Comparison of ENCODE assay signal across 9 cellular contexts in genomic region chr3:38347421-38348200, GRCh38. TPM values are rescaled to one million over a fixed set of nuclear protein-coding genes. Genes with fewer than 3 reads are reported as not detected.
DNase-seq lines count a peak whose midpoint lies in the region; ATAC-seq and TF ChIP-seq lines count a peak whose summit lies in the region.
"Had no signal": no experiment of that assay in that cellular context is flagged by ENCODE, and none has a peak within 500 bp of the region (broad histone marks: within the 10 kb centered on the region; RNA-seq: fewer than 3 reads in every experiment).

No MANE protein-coding gene starts in this region.

- peaks cover 2% of the 10 kb centered on the region for H3K36me3 Mint-ChIP-seq in progenitor cell of endocrine pancreas (ENCODE audit: insufficient read depth)

- H3K27me3 ChIP-seq in esophagus (ENCODE audit: control insufficient read depth in 1 of 2, insufficient read depth in 2 of 2, low read length in 2 of 2) = no peaks in the 10 kb centered on the region

- H3K79me2 ChIP-seq in OCI-LY7 (ENCODE audit: insufficient read depth, low read depth, low read length) = no peaks in the 10 kb centered on the region

- POLR2A ChIA-PET in OCI-LY7 (lab: Charles Lee) = no interaction called here

- H3K9me3 ChIP-seq in ES-I3 (ENCODE audit: control insufficient read depth, insufficient read depth, low read length) (no peaks in the 10 kb centered on the region), OCI-LY7 (ENCODE audit: low read length) (no peaks in the 10 kb centered on the region), esophagus (ENCODE audit: control insufficient read depth in 2 of 2, insufficient read depth in 1 of 2, low read depth in 1 of 2, low read length in 1 of 2) (no peaks in the 10 kb centered on the region)

- WGBS in esophagus, 2 donors = 69 to 84% methylated on average over 19 of the region's 19 CpGs

- H3K36me3 ChIP-seq in ES-I3 (ENCODE audit: insufficient read depth, low read length) (no peaks in the 10 kb centered on the region), OCI-LY7 (ENCODE audit: insufficient read depth, low read length) (peaks cover 10% of the 10 kb centered on the region), esophagus (ENCODE audit: control insufficient read depth in 2 of 2, insufficient read depth in 2 of 2, low read length in 1 of 2) (no peaks in the 10 kb centered on the region)

- H3K4me1 ChIP-seq in ES-I3 (ENCODE audit: insufficient read depth, low read length) (no peaks in the 10 kb centered on the region), OCI-LY7 (ENCODE audit: insufficient read depth, low read length, poor library complexity, severe bottlenecking) (peaks cover 10% of the 10 kb centered on the region), esophagus (ENCODE audit: control insufficient read depth in 2 of 2, insufficient read depth in 2 of 2, low read length in 1 of 2) (peaks cover 0 to 2% of the 10 kb centered on the region in 2 donors)

- ATAC-seq in HG02610 (IDR thresholded peaks at IDR 0.05; ENCODE audit: unreplicated experiment) (no peak), HG03280 (IDR thresholded peaks at IDR 0.05; ENCODE audit: unreplicated experiment) (no peak)

- CTCF ChIA-PET in OCI-LY7 (lab: Charles Lee; ENCODE audit: unreplicated experiment) = no interaction called here

- H3K27ac ChIP-seq in OCI-LY7 (ENCODE audit: low read depth, low read length, poor library complexity, severe bottlenecking) (no peak overlapping the region), esophagus (ENCODE audit: low read depth in 2 of 2, low read length in 1 of 2) (no peak overlapping the region)

- BruUV-seq in OCI-LY7 (replicated peaks; lab: Mats Ljungman, UMichigan) = no TSS peak

- TF ChIP-seq CTCF in OCI-LY7 (conservative IDR thresholded peaks at IDR 0.05; ENCODE audit: low read length) = no peak
- TF ChIP-seq CTCF in progenitor cell of endocrine pancreas (IDR thresholded peaks at IDR 0.05; ENCODE audit: unreplicated experiment) = no peak

- peaks cover 4% of the 10 kb centered on the region for H3K4me1 Mint-ChIP-seq in progenitor cell of endocrine pancreas (ENCODE audit: low read depth)

- intact Hi-C loops in OCI-LY7 (cut with micrococcal nuclease; ENCODE audit: unreplicated experiment) = loop anchor here (5.0 kb wide), 1 partner anchor 230 kb away; no protein-coding TSS in a partner anchor

- no peaks in the 10 kb centered on the region for H4K20me1 ChIP-seq in OCI-LY7 (ENCODE audit: insufficient read depth, low read length)

- peaks cover 3% of the 10 kb centered on the region for H3K9me3 Mint-ChIP-seq in progenitor cell of endocrine pancreas (ENCODE audit: low read depth)

- peak overlapping the region; percentile 53 for H3K27ac Mint-ChIP-seq in progenitor cell of endocrine pancreas

- no peak overlapping the region for H3K4me3 Mint-ChIP-seq in progenitor cell of endocrine pancreas (ENCODE audit: low read depth)

- peak overlapping the region; percentile 73; the same call in 1 of the 2 replicates for H3K9ac ChIP-seq in ES-I3 (ENCODE audit: low read depth, low read length)

- H3K4me3 ChIP-seq in OCI-LY7 (ENCODE audit: low read depth, low read length, poor library complexity, severe bottlenecking) (peak overlapping the region; percentile 70), esophagus (ENCODE audit: low read depth in 1 of 2, low read length in 2 of 2) (peak overlapping the region; percentile 61 to 66)

- H2AFZ ChIP-seq in OCI-LY7 (ENCODE audit: low read length) = peak overlapping the region; percentile 90

- H3K9me2 ChIP-seq in OCI-LY7 (ENCODE audit: insufficient read depth, low read length) = no peaks in the 10 kb centered on the region

- peak overlapping the region; percentile 96 for H3K4me2 ChIP-seq in OCI-LY7 (ENCODE audit: low read length)

- DNase-seq in OCI-LY7 (ENCODE audit: low spot score) = no peak
- DNase-seq in progenitor cell of endocrine pancreas (ENCODE audit: low spot score, unreplicated experiment) = no peak
- DNase-seq in GM19238 (ENCODE audit: insufficient read length, low spot score) = no peak
- no peak for DNase-seq in NCI-H524 (lab: John Stamatoyannopoulos, UW)
- DNase-seq: effector CD8-positive, alpha-beta T cell had no signal

- no peaks in the 10 kb centered on the region for H3K27me3 Mint-ChIP-seq in progenitor cell of endocrine pancreas

RNA-seq across cellular contexts. Expression of gene XYLB, which starts 1.0 kb away (rescaled TPM):
- 7.0 and 7.2 TPM in 2 replicates for total RNA-seq in OCI-LY7 (2014; rRNA removed; shearing (Covaris generic))
- total RNA-seq in OCI-LY7 (2022) (5.3 and 6.7 TPM in 2 replicates), progenitor cell of endocrine pancreas (4.0 and 7.0 TPM in 2 replicates)
- polyA plus RNA-seq in esophagus = 1 to 10 TPM; 1.3 to 1.5 TPM
